Comparison of ENCODE assay signal across 1 cellular context in the genomic region with DNA sequence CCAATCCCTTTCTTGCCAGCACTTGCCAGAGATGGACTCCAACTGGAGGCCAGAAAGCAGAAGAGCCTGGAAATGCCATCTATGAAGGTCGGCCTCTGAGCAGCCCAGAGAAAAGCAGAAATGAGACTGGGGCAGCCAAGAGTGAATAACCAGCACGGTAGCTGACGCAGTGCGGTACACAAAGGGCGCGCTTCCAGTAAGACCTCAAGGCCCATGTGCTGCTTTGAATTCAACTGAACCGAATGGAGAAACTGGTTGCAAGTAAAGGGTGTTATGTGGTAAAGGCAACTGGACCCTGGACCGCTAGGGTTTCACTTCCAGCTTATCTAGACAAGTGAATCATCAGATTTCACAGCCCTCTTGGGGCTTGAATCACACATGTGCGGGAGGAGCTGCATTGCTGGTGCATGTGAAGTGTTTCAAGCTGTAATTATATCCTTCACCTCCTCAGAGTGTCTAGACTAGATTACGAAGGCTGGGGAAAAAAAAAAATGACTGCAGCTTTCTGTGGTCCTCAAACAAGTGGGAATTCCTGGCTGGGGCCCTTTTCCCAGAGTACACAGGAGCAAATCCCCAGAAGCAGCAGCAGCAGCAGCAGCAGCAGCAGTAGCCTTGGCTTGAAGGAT.
TF ChIP-seq lines count a peak whose summit lies in the region.

No MANE protein-coding gene starts in this region.

TF ChIP-seq in HEK293, 187 proteins besides CTCF, POLR2A, EP300 and RAD21 (continued from another document and continues in another):
- TF ChIP-seq, protein P1, sequence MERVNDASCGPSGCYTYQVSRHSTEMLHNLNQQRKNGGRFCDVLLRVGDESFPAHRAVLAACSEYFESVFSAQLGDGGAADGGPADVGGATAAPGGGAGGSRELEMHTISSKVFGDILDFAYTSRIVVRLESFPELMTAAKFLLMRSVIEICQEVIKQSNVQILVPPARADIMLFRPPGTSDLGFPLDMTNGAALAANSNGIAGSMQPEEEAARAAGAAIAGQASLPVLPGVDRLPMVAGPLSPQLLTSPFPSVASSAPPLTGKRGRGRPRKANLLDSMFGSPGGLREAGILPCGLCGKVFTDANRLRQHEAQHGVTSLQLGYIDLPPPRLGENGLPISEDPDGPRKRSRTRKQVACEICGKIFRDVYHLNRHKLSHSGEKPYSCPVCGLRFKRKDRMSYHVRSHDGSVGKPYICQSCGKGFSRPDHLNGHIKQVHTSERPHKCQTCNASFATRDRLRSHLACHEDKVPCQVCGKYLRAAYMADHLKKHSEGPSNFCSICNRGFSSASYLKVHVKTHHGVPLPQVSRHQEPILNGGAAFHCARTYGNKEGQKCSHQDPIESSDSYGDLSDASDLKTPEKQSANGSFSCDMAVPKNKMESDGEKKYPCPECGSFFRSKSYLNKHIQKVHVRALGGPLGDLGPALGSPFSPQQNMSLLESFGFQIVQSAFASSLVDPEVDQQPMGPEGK (tag by site-specific recombination; IDR thresholded peaks at IDR 0.05) = peak; percentile 73
- TF ChIP-seq ZNF366 (tag by site-specific recombination; conservative IDR thresholded peaks at IDR 0.05) (peak; percentile 86), BCL11A (tag by site-specific recombination; IDR thresholded peaks at IDR 0.05; ENCODE audit: low read depth) (peak; percentile 89), ZNF707 (tag by site-specific recombination; IDR thresholded peaks at IDR 0.05) (no peak), ZBTB1 (tag by site-specific recombination; IDR thresholded peaks at IDR 0.05) (peak; percentile 81; the same call in 1 of the 2 replicates), ZNF302 (tag by site-specific recombination; IDR thresholded peaks at IDR 0.05; ENCODE audit: low read depth) (no peak), KLF10 (tag by site-specific recombination; IDR thresholded peaks at IDR 0.05) (peak; percentile 75), GFI1B (tag by site-specific recombination; IDR thresholded peaks at IDR 0.05) (peak; percentile 69; the same call in 1 of the 2 replicates), ZNF660 (tag by site-specific recombination; IDR thresholded peaks at IDR 0.05) (peak; percentile 80), ZBTB7A (tag by site-specific recombination; IDR thresholded peaks at IDR 0.05; ENCODE audit: low read depth) (no peak), ZNF133 (tag by site-specific recombination; IDR thresholded peaks at IDR 0.05) (no peak), KLF1 (tag by site-specific recombination; IDR thresholded peaks at IDR 0.05) (peak; percentile 69), YY1 (tag by site-specific recombination; IDR thresholded peaks at IDR 0.05) (no peak), ZNF837 (tag by site-specific recombination; IDR thresholded peaks at IDR 0.05) (no peak), ZNF274 (IDR thresholded peaks at IDR 0.05; ENCODE audit: low read length) (no peak), ZNF274 (tag by site-specific recombination; IDR thresholded peaks at IDR 0.05; ENCODE audit: borderline replicate concordance) (no peak), ZNF10 (tag by site-specific recombination; IDR thresholded peaks at IDR 0.05) (peak; percentile 78), ZNF664 (tag by site-specific recombination; IDR thresholded peaks at IDR 0.05) (no peak), KLF8 (tag by site-specific recombination; IDR thresholded peaks at IDR 0.05) (peak; percentile 77), ZXDB (tag by site-specific recombination; IDR thresholded peaks at IDR 0.05) (peak; percentile 94), ZFHX2 (tag by site-specific recombination; conservative IDR thresholded peaks at IDR 0.05) (0 out of 2 replicates have a peak, but pooled peaks have one; percentile 10), ZNF423 (tag by site-specific recombination; IDR thresholded peaks at IDR 0.05) (peak; percentile 63; the same call in 1 of the 2 replicates), ZBTB20 (tag by site-specific recombination; IDR thresholded peaks at IDR 0.05) (peak; percentile 24; the same call in 1 of the 2 replicates), IKZF3 (tag by site-specific recombination; IDR thresholded peaks at IDR 0.05) (peak; percentile 82)
- TF ChIP-seq, protein P2, sequence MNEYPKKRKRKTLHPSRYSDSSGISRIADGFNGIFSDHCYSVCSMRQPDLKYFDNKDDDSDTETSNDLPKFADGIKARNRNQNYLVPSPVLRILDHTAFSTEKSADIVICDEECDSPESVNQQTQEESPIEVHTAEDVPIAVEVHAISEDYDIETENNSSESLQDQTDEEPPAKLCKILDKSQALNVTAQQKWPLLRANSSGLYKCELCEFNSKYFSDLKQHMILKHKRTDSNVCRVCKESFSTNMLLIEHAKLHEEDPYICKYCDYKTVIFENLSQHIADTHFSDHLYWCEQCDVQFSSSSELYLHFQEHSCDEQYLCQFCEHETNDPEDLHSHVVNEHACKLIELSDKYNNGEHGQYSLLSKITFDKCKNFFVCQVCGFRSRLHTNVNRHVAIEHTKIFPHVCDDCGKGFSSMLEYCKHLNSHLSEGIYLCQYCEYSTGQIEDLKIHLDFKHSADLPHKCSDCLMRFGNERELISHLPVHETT (tag by site-specific recombination; IDR thresholded peaks at IDR 0.05) = peak; percentile 78; the same call in 1 of the 2 replicates
- TF ChIP-seq, protein P3, sequence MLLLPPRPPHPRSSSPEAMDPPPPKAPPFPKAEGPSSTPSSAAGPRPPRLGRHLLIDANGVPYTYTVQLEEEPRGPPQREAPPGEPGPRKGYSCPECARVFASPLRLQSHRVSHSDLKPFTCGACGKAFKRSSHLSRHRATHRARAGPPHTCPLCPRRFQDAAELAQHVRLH (tag by site-specific recombination; IDR thresholded peaks at IDR 0.05) = peak; percentile 34; the same call in 1 of the 2 replicates
- TF ChIP-seq, protein P4, sequence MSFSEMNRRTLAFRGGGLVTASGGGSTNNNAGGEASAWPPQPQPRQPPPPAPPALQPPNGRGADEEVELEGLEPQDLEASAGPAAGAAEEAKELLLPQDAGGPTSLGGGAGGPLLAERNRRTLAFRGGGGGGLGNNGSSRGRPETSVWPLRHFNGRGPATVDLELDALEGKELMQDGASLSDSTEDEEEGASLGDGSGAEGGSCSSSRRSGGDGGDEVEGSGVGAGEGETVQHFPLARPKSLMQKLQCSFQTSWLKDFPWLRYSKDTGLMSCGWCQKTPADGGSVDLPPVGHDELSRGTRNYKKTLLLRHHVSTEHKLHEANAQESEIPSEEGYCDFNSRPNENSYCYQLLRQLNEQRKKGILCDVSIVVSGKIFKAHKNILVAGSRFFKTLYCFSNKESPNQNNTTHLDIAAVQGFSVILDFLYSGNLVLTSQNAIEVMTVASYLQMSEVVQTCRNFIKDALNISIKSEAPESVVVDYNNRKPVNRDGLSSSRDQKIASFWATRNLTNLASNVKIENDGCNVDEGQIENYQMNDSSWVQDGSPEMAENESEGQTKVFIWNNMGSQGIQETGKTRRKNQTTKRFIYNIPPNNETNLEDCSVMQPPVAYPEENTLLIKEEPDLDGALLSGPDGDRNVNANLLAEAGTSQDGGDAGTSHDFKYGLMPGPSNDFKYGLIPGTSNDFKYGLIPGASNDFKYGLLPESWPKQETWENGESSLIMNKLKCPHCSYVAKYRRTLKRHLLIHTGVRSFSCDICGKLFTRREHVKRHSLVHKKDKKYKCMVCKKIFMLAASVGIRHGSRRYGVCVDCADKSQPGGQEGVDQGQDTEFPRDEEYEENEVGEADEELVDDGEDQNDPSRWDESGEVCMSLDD (tag by site-specific recombination; IDR thresholded peaks at IDR 0.05) = no peak
- TF ChIP-seq, protein P5, sequence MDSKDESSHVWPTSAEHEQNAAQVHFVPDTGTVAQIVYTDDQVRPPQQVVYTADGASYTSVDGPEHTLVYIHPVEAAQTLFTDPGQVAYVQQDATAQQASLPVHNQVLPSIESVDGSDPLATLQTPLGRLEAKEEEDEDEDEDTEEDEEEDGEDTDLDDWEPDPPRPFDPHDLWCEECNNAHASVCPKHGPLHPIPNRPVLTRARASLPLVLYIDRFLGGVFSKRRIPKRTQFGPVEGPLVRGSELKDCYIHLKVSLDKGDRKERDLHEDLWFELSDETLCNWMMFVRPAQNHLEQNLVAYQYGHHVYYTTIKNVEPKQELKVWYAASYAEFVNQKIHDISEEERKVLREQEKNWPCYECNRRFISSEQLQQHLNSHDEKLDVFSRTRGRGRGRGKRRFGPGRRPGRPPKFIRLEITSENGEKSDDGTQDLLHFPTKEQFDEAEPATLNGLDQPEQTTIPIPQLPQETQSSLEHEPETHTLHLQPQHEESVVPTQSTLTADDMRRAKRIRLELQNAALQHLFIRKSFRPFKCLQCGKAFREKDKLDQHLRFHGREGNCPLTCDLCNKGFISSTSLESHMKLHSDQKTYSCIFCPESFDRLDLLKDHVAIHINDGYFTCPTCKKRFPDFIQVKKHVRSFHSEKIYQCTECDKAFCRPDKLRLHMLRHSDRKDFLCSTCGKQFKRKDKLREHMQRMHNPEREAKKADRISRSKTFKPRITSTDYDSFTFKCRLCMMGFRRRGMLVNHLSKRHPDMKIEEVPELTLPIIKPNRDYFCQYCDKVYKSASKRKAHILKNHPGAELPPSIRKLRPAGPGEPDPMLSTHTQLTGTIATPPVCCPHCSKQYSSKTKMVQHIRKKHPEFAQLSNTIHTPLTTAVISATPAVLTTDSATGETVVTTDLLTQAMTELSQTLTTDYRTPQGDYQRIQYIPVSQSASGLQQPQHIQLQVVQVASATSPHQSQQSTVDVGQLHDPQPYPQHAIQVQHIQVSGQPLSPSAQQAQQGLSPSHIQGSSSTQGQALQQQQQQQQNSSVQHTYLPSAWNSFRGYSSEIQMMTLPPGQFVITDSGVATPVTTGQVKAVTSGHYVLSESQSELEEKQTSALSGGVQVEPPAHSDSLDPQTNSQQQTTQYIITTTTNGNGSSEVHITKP (tag by site-specific recombination; IDR thresholded peaks at IDR 0.05) = peak; percentile 60; the same call in 1 of the 2 replicates
- TF ChIP-seq, protein P6, sequence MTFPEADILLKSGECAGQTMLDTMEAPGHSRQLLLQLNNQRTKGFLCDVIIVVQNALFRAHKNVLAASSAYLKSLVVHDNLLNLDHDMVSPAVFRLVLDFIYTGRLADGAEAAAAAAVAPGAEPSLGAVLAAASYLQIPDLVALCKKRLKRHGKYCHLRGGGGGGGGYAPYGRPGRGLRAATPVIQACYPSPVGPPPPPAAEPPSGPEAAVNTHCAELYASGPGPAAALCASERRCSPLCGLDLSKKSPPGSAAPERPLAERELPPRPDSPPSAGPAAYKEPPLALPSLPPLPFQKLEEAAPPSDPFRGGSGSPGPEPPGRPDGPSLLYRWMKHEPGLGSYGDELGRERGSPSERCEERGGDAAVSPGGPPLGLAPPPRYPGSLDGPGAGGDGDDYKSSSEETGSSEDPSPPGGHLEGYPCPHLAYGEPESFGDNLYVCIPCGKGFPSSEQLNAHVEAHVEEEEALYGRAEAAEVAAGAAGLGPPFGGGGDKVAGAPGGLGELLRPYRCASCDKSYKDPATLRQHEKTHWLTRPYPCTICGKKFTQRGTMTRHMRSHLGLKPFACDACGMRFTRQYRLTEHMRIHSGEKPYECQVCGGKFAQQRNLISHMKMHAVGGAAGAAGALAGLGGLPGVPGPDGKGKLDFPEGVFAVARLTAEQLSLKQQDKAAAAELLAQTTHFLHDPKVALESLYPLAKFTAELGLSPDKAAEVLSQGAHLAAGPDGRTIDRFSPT (tag by site-specific recombination; IDR thresholded peaks at IDR 0.05) = peak; percentile 54; the same call in 1 of the 2 replicates
- TF ChIP-seq, protein P7, sequence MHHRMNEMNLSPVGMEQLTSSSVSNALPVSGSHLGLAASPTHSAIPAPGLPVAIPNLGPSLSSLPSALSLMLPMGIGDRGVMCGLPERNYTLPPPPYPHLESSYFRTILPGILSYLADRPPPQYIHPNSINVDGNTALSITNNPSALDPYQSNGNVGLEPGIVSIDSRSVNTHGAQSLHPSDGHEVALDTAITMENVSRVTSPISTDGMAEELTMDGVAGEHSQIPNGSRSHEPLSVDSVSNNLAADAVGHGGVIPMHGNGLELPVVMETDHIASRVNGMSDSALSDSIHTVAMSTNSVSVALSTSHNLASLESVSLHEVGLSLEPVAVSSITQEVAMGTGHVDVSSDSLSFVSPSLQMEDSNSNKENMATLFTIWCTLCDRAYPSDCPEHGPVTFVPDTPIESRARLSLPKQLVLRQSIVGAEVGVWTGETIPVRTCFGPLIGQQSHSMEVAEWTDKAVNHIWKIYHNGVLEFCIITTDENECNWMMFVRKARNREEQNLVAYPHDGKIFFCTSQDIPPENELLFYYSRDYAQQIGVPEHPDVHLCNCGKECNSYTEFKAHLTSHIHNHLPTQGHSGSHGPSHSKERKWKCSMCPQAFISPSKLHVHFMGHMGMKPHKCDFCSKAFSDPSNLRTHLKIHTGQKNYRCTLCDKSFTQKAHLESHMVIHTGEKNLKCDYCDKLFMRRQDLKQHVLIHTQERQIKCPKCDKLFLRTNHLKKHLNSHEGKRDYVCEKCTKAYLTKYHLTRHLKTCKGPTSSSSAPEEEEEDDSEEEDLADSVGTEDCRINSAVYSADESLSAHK (tag by site-specific recombination; IDR thresholded peaks at IDR 0.05) = peak; percentile 87
- TF ChIP-seq, protein P8, sequence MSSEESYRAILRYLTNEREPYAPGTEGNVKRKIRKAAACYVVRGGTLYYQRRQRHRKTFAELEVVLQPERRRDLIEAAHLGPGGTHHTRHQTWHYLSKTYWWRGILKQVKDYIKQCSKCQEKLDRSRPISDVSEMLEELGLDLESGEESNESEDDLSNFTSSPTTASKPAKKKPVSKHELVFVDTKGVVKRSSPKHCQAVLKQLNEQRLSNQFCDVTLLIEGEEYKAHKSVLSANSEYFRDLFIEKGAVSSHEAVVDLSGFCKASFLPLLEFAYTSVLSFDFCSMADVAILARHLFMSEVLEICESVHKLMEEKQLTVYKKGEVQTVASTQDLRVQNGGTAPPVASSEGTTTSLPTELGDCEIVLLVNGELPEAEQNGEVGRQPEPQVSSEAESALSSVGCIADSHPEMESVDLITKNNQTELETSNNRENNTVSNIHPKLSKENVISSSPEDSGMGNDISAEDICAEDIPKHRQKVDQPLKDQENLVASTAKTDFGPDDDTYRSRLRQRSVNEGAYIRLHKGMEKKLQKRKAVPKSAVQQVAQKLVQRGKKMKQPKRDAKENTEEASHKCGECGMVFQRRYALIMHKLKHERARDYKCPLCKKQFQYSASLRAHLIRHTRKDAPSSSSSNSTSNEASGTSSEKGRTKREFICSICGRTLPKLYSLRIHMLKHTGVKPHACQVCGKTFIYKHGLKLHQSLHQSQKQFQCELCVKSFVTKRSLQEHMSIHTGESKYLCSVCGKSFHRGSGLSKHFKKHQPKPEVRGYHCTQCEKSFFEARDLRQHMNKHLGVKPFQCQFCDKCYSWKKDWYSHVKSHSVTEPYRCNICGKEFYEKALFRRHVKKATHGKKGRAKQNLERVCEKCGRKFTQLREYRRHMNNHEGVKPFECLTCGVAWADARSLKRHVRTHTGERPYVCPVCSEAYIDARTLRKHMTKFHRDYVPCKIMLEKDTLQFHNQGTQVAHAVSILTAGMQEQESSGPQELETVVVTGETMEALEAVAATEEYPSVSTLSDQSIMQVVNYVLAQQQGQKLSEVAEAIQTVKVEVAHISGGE (tag by site-specific recombination; conservative IDR thresholded peaks at IDR 0.05; ENCODE audit: low read depth) = no peak
- TF ChIP-seq, protein P9, sequence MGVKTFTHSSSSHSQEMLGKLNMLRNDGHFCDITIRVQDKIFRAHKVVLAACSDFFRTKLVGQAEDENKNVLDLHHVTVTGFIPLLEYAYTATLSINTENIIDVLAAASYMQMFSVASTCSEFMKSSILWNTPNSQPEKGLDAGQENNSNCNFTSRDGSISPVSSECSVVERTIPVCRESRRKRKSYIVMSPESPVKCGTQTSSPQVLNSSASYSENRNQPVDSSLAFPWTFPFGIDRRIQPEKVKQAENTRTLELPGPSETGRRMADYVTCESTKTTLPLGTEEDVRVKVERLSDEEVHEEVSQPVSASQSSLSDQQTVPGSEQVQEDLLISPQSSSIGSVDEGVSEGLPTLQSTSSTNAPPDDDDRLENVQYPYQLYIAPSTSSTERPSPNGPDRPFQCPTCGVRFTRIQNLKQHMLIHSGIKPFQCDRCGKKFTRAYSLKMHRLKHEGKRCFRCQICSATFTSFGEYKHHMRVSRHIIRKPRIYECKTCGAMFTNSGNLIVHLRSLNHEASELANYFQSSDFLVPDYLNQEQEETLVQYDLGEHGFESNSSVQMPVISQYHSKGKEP (tag by site-specific recombination; IDR thresholded peaks at IDR 0.05) = peak; percentile 100
